16 cellular contexts compared by ENCODE assay signal in the genomic region with DNA sequence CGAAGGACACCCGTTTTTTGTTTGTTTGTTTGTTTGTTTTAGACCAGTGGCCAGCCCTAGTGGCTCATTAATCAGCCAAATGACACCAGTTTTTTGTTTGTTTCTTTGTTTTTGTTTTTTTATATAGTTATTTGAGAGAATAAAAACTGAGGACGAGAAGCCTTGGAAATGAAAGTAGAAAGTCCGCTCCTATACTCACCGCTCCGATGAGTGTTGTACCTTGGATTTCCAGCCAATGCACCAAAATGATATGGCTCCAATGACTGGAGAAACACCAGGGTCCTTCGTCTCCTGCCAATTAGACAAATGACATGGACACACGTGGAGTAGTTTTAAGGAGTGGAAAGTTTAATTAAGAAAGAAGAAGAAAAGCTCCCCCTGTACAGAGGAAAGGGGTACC.
DNase-seq lines count a peak whose midpoint lies in the region; ATAC-seq and TF ChIP-seq lines count a peak whose summit lies in the region.
"Had no signal": no experiment of that assay in that cellular context is flagged by ENCODE, and none has a peak within 500 bp of the region (broad histone marks: within the 10 kb centered on the region; RNA-seq: fewer than 3 reads in every experiment).

No MANE protein-coding gene starts in this region.

- peak overlapping the region; percentile 24 for H3K9ac ChIP-seq in mesenchymal stem cell (ENCODE audit: low read length)

- no peak overlapping the region for H3K23ac ChIP-seq in mesenchymal stem cell (ENCODE audit: low read length in 2 of 2)

- DNase-seq in left ventricle myocardium inferior = no peak
- no peak for DNase-seq in left cardiac atrium
- no peak for DNase-seq in mesenchymal stem cell
- no peak for DNase-seq in thoracic aorta (ENCODE audit: low spot score)
- DNase-seq in stimulated activated CD4-positive, alpha-beta T cell treated with anti-CD3 and anti-CD28 coated beads, Interleukin-4, amount 100 ng/mL, for 1 hour = no peak
- no peak for DNase-seq in activated naive CD4-positive, alpha-beta T cell treated with anti-CD3 and anti-CD28 coated beads, Interleukin-2, amount 50 U/mL, for 72 hours (ENCODE audit: low spot score in 2 of 2)
- DNase-seq: esophagus squamous epithelium, spleen had no signal

- no peak overlapping the region for H2BK120ac ChIP-seq in mesenchymal stem cell (ENCODE audit: low read depth, low read length)

- H3K9me3 ChIP-seq in left ventricle myocardium inferior (replicated peaks) (no peaks in the 10 kb centered on the region), mesenchymal stem cell (ENCODE audit: control insufficient read depth, low read length) (no peaks in the 10 kb centered on the region), thoracic aorta (no peaks in the 10 kb centered on the region)
- H3K9me3 ChIP-seq: esophagus squamous epithelium, spleen, testis had no signal

- H3K4me1 ChIP-seq in left ventricle myocardium inferior = no peaks in the 10 kb centered on the region
- H3K4me1 ChIP-seq in mesenchymal stem cell (ENCODE audit: control insufficient read depth, insufficient read depth, low read depth, low read length) = no peaks in the 10 kb centered on the region
- no peaks in the 10 kb centered on the region for H3K4me1 ChIP-seq in thoracic aorta (ENCODE audit: control insufficient read depth in 1 of 2, low read depth in 2 of 2)
- H3K4me1 ChIP-seq: spleen, testis had no signal

- no peak overlapping the region for H3K4me2 ChIP-seq in mesenchymal stem cell (ENCODE audit: low read length, poor library complexity, severe bottlenecking)

- H3K14ac ChIP-seq in mesenchymal stem cell (ENCODE audit: low read length in 2 of 2) = no peak overlapping the region

- H2AK5ac ChIP-seq in mesenchymal stem cell (ENCODE audit: low read length, severe bottlenecking) = no peak overlapping the region

- H3K18ac ChIP-seq in mesenchymal stem cell (ENCODE audit: low read depth in 1 of 2, low read length in 2 of 2) = no peak overlapping the region

- 63% methylated on average over 8 of the region's 8 CpGs for WGBS in mesenchymal stem cell

- no peak overlapping the region for H4K91ac ChIP-seq in mesenchymal stem cell (ENCODE audit: low read length)

- H3K4ac ChIP-seq in mesenchymal stem cell (ENCODE audit: low read depth in 1 of 2, low read length in 2 of 2) = no peak overlapping the region

- peak overlapping the region; percentile 55 for H3K4me3 ChIP-seq in left ventricle myocardium inferior
- peak overlapping the region in 1 of 2 experiments; percentile 42 for H3K4me3 ChIP-seq in mesenchymal stem cell (ENCODE audit: insufficient read depth in 1 of 2, low read depth in 1 of 2, low read length in 2 of 2)
- peak overlapping the region; percentile 57 for H3K4me3 ChIP-seq in thoracic aorta
- H3K4me3 ChIP-seq: K562, lung, testis had no signal

- no peaks in the 10 kb centered on the region for H3K79me1 ChIP-seq in mesenchymal stem cell (replicated peaks; ENCODE audit: low read length, poor library complexity, severe bottlenecking)

- no peak overlapping the region for H2BK12ac ChIP-seq in mesenchymal stem cell (ENCODE audit: low read length in 2 of 2)

- H4K8ac ChIP-seq in mesenchymal stem cell (ENCODE audit: low read length) = no peak overlapping the region

- H2BK5ac ChIP-seq in mesenchymal stem cell (ENCODE audit: low read depth, low read length, poor library complexity, severe bottlenecking) = no peak overlapping the region

- H3K27ac Mint-ChIP-seq in activated naive CD4-positive, alpha-beta T cell treated with anti-CD3 and anti-CD28 coated beads, Interleukin-2, amount 50 U/mL, for 72 hours = no peak overlapping the region
- H3K27ac Mint-ChIP-seq: activated naive CD4-positive, alpha-beta T cell treated with anti-CD3 and anti-CD28 coated beads for 36 hours had no signal

- ATAC-seq in left cardiac atrium (no peak), SK-N-SH treated with all-trans-retinoic acid at 6 μM for 48 hours (peak; percentile 68), thoracic aorta (ENCODE audit: insufficient number of reproducible peaks, low FRiP score, low read depth) (no peak), GM19035 (IDR thresholded peaks at IDR 0.05; ENCODE audit: unreplicated experiment) (no peak)
- no peak for ATAC-seq in activated naive CD4-positive, alpha-beta T cell treated with anti-CD3 and anti-CD28 coated beads, Interleukin-2, amount 50 U/mL, for 72 hours

- intact Hi-C loops in left ventricle myocardium inferior (cut with micrococcal nuclease) = loop anchor here (5.0 to 10.0 kb wide), 3 partner anchors 52 to 202 kb away; no protein-coding TSS in a partner anchor
- intact Hi-C loops in left cardiac atrium (cut with DNase I) = loop anchor here (5.0 kb wide), 2 partner anchors 95 to 205 kb away; no protein-coding TSS in a partner anchor

- no peaks in the 10 kb centered on the region for H3K36me3 ChIP-seq in left ventricle myocardium inferior
- H3K36me3 ChIP-seq in mesenchymal stem cell (ENCODE audit: control insufficient read depth in 1 of 2, insufficient read depth in 2 of 2, low read depth in 1 of 2, low read length in 2 of 2) = no peaks in the 10 kb centered on the region
- H3K36me3 ChIP-seq in thoracic aorta = no peaks in the 10 kb centered on the region
- H3K36me3 ChIP-seq: esophagus squamous epithelium, spleen had no signal

- no peaks in the 10 kb centered on the region for H3K9me3 Mint-ChIP-seq in activated naive CD4-positive, alpha-beta T cell treated with anti-CD3 and anti-CD28 coated beads, Interleukin-2, amount 50 U/mL, for 72 hours
- H3K9me3 Mint-ChIP-seq: activated T-cell treated with anti-CD3 and anti-CD28 coated beads, Interleukin-2, amount 50 U/mL, for 4 hours had no signal

- TF ChIP-seq CTCF in left ventricle myocardium inferior (IDR thresholded peaks at IDR 0.05; ENCODE audit: borderline replicate concordance) (no peak), thoracic aorta (IDR thresholded peaks at IDR 0.05) (no peak)

- no peak overlapping the region for H2BK15ac ChIP-seq in mesenchymal stem cell (ENCODE audit: low read depth, poor library complexity, severe bottlenecking)

- H3K27me3 ChIP-seq in left ventricle myocardium inferior (ENCODE audit: low read depth) (no peaks in the 10 kb centered on the region), mesenchymal stem cell (ENCODE audit: control insufficient read depth in 1 of 2, insufficient read depth in 1 of 2, low read length in 2 of 2) (peaks cover 0 to 22% of the 10 kb centered on the region in 2 experiments), thoracic aorta (replicated peaks; ENCODE audit: insufficient read depth) (no peaks in the 10 kb centered on the region)
- H3K27me3 ChIP-seq: esophagus squamous epithelium, spleen, testis had no signal

- H2AFZ ChIP-seq in mesenchymal stem cell (ENCODE audit: low read depth, low read length) = no peak overlapping the region

- no peaks in the 10 kb centered on the region for H3K36me3 Mint-ChIP-seq in activated naive CD4-positive, alpha-beta T cell treated with anti-CD3 and anti-CD28 coated beads, Interleukin-2, amount 50 U/mL, for 72 hours
- H3K36me3 Mint-ChIP-seq: CD8-positive, alpha-beta memory T cell had no signal

- H3K27ac ChIP-seq in left ventricle myocardium inferior (replicated peaks) (no peak overlapping the region), mesenchymal stem cell (ENCODE audit: low read length, poor library complexity, severe bottlenecking) (no peak overlapping the region), thoracic aorta (no peak overlapping the region)
- H3K27ac ChIP-seq: esophagus squamous epithelium, spleen, testis had no signal

TF ChIP-seq in SK-N-SH treated with all-trans-retinoic acid at 6 μM for 48 hours, 23 proteins besides CTCF, POLR2A, EP300 and RAD21 (continues in another document):
- TF ChIP-seq SNAI2 (CRISPR knock-in tag; IDR thresholded peaks at IDR 0.05) = no peak
- no peak for TF ChIP-seq TCF4 (CRISPR knock-in tag; IDR thresholded peaks at IDR 0.05; ENCODE audit: borderline replicate concordance)
- no peak for TF ChIP-seq BACH2 (CRISPR knock-in tag; IDR thresholded peaks at IDR 0.05; ENCODE audit: borderline replicate concordance)
- no peak for TF ChIP-seq ZFP30 (CRISPR knock-in tag; IDR thresholded peaks at IDR 0.05)
- TF ChIP-seq, protein P1, sequence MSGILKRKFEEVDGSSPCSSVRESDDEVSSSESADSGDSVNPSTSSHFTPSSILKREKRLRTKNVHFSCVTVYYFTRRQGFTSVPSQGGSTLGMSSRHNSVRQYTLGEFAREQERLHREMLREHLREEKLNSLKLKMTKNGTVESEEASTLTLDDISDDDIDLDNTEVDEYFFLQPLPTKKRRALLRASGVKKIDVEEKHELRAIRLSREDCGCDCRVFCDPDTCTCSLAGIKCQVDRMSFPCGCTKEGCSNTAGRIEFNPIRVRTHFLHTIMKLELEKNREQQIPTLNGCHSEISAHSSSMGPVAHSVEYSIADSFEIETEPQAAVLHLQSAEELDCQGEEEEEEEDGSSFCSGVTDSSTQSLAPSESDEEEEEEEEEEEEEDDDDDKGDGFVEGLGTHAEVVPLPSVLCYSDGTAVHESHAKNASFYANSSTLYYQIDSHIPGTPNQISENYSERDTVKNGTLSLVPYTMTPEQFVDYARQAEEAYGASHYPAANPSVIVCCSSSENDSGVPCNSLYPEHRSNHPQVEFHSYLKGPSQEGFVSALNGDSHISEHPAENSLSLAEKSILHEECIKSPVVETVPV (CRISPR knock-in tag; IDR thresholded peaks at IDR 0.05) = no peak
- TF ChIP-seq ZNF565 (CRISPR knock-in tag; conservative IDR thresholded peaks at IDR 0.05; ENCODE audit: low read depth) = no peak
- no peak for TF ChIP-seq CREB5 (CRISPR knock-in tag; IDR thresholded peaks at IDR 0.05; ENCODE audit: low read depth)
- TF ChIP-seq ZFP3 (CRISPR knock-in tag; IDR thresholded peaks at IDR 0.05) = no peak
- TF ChIP-seq ARNTL (CRISPR knock-in tag; IDR thresholded peaks at IDR 0.05; ENCODE audit: borderline replicate concordance, low read depth) = no peak
- no peak for TF ChIP-seq PPARA (CRISPR knock-in tag; IDR thresholded peaks at IDR 0.05; ENCODE audit: borderline replicate concordance)
